ENCODE assay signal across 8 cellular contexts in the genomic region with DNA sequence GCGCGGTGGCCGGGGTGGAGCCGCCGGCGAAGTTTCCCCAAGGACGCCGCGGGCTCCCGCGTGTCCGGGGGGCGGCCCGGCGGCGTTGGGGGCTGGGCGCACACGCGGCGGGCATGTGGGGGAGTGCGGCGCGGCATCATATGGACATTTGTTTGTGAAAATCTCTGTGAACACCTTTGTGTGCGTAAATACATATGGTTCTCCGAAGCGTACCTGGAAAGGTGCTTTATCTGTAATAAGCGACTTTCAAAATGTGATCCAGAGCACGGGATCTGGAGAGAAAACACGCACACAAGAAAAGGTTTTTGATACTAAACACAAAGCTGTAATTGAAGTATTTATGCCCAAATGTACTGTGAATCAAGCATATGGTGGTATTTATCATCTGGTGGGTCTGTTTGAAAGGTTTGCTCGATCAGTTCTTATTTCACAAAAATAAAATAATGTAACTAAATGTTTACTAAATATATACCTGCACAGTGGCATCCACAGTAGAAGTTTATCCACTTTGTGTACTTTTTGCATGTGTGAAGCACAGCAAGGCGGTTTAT. TPM values are rescaled to one million over a fixed set of nuclear protein-coding genes. Genes with fewer than 3 reads are reported as not detected.
DNase-seq lines count a peak whose midpoint lies in the region; ATAC-seq, FAIRE-seq and TF ChIP-seq lines count a peak whose summit lies in the region.

No MANE protein-coding gene starts in this region.

- H3K4me3 ChIP-seq in PC-9, result peak overlapping the region; percentile 69
- H3K4me3 ChIP-seq in epithelial cell of esophagus (ENCODE audit: low read length), result peak overlapping the region; percentile 40
- H3K4me3 ChIP-seq in pancreas, result peak overlapping the region; percentile 35 to 78 (median 60)

- H3K4me2 ChIP-seq in PC-9, result peak overlapping the region; percentile 76

- DNase-seq in NCI-H146 treated with DMSO at 0.1 percent for 48 hours (lab: John Stamatoyannopoulos, UW; ENCODE audit: unreplicated experiment) (peak; percentile 75), NCI-H146 (lab: John Stamatoyannopoulos, UW) (no peak), PC-9 (no peak), epithelial cell of esophagus (ENCODE audit: low read depth) (peak; percentile 38), pancreas (peak in 1 of 6 donors; percentile 68), NCI-H345 treated with DMSO at 0.1 percent for 48 hours (lab: John Stamatoyannopoulos, UW; ENCODE audit: unreplicated experiment) (no peak), NCI-H1417 treated with DMSO at 0.1 percent for 48 hours (lab: John Stamatoyannopoulos, UW) (no peak)
- no peak for DNase-seq in central memory CD4-positive, alpha-beta T cell

- H3K4me1 ChIP-seq in PC-9 (replicated peaks; ENCODE audit: insufficient read depth) (peaks cover 44% of the 10 kb centered on the region), pancreas (peaks cover 0 to 15% (median 5%) of the 10 kb centered on the region in 3 donors)

- CTCF ChIA-PET in PC-9 (lab: Charles Lee), result interaction anchor here (0.7 to 1.4 kb wide), 5 partner anchors 53 to 271 kb away, joined by 3 to 4 read pairs (median 3); no protein-coding TSS in a partner anchor

- peaks cover 37% of the 10 kb centered on the region; the same call in 1 of the 2 replicates for H3F3A ChIP-seq in PC-9 (ENCODE audit: insufficient read depth, low read depth)

- no peaks in the 10 kb centered on the region for H3K9me2 ChIP-seq in PC-9 (ENCODE audit: insufficient read depth)

- peak; percentile 43 for FAIRE-seq in pancreas (lab: Jason Lieb, UNC)

- intact Hi-C loops in PC-9 (cut with micrococcal nuclease; ENCODE audit: unreplicated experiment) (loop anchor here (1.0 to 10.0 kb wide), 15 partner anchors 89 to 1187 kb away; no protein-coding TSS in a partner anchor), pancreas (cut with DNase I) (loop anchor here in 2 of 3 donors (2.0 to 10.0 kb wide), 4 partner anchors 133 to 161 kb away; no protein-coding TSS in a partner anchor)

- peak overlapping the region; percentile 95 for H3K27ac ChIP-seq in PC-9
- H3K27ac ChIP-seq in pancreas, result peak overlapping the region; percentile 89 to 96 (median 96)

- no peaks in the 10 kb centered on the region for H3K27me3 ChIP-seq in PC-9 (ENCODE audit: insufficient read depth, low read depth)
- no peaks in the 10 kb centered on the region for H3K27me3 ChIP-seq in pancreas

- peaks cover 38% of the 10 kb centered on the region for H3K79me2 ChIP-seq in PC-9 (ENCODE audit: low read depth)

- no peak for ATAC-seq in pancreas

- POLR2A ChIA-PET in PC-9 (lab: Charles Lee; ENCODE audit: unreplicated experiment), result interaction anchor here (0.5 to 0.8 kb wide), 4 partner anchors 146 to 686 kb away, joined by 4 to 8 read pairs (median 6); no protein-coding TSS in a partner anchor

- H4K20me1 ChIP-seq in PC-9 (ENCODE audit: insufficient read depth), result no peaks in the 10 kb centered on the region

- BruUV-seq in PC-9 (replicated peaks; lab: Mats Ljungman, UMichigan), result TSS peak; percentile 53

- 1% methylated on average over 29 to 31 of the region's 31 CpGs for WGBS in pancreas, 2 donors

- H3K9me3 ChIP-seq in PC-9 (ENCODE audit: insufficient read depth, low read depth), result no peaks in the 10 kb centered on the region
- no peaks in the 10 kb centered on the region for H3K9me3 ChIP-seq in pancreas

- TF ChIP-seq CTCF in PC-9 (conservative IDR thresholded peaks at IDR 0.05) (no peak), epithelial cell of esophagus (IDR thresholded peaks at IDR 0.05; ENCODE audit: insufficient read depth, low read depth, low read length, missing control alignments) (no peak), pancreas (IDR thresholded peaks at IDR 0.05) (no peak)

- H2AFZ ChIP-seq in PC-9, result peak overlapping the region; percentile 85

- H3K36me3 ChIP-seq in PC-9 (ENCODE audit: low read depth) (peaks cover 24% of the 10 kb centered on the region), pancreas (no peaks in the 10 kb centered on the region)

RNA-seq across cellular contexts. Expression of gene TBL1XR1, which starts 0.7 kb away (rescaled TPM):
- total RNA-seq in PC-9 (2021), result 232 and 243 TPM in 2 replicates
- 10 to 100 TPM; 42.2 to 93.0 (median 51.0) TPM for total RNA-seq in pancreas
- 10 to 100 TPM; 14.1 to 15.2 TPM for polyA plus RNA-seq in pancreas

Comparison
In these comparisons a context has a peak if more than half of its experiments do, and no peak if none do; other contexts are left out.
1. DNase-seq: peak in NCI-H146 treated with DMSO at 0.1 percent for 48 hours (single experiment) and epithelial cell of esophagus (single experiment); none in NCI-H146 (single experiment), PC-9 (0 of 2), central memory CD4-positive, alpha-beta T cell (single experiment), NCI-H345 treated with DMSO at 0.1 percent for 48 hours (single experiment) and NCI-H1417 treated with DMSO at 0.1 percent for 48 hours (single experiment).
2. Peak in every context shown above with its lines, with median percentiles within 50 percentile points of each other: H3K4me3 ChIP-seq.